In the genomic region with DNA sequence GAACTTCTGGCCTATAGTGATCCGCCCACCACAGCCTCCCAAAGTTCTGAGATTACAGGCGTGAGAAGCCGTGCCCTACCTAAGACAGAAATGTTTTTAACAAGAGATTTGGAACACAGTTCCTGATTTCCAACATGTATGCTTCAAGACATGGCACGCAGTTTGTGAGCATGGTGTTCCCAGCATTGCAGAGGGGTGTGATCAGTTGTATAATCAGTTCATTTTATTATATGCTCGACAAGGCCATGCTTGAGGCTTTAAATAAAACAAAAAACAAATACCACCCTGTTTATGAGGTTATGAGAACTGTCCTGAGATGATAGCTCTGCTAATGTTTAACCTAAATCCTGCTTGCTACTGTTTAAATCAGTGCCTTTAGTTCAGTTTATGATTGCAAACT, we compare ENCODE assay signal across 21 cellular contexts.
DNase-seq lines count a peak whose midpoint lies in the region; ATAC-seq, FAIRE-seq and TF ChIP-seq lines count a peak whose summit lies in the region.
"Had no signal": no experiment of that assay in that cellular context is flagged by ENCODE, and none has a peak within 500 bp of the region (broad histone marks: within the 10 kb centered on the region; RNA-seq: fewer than 3 reads in every experiment).

No MANE protein-coding gene starts in this region.

- H3K4me1 ChIP-seq in HepG2 (ENCODE audit: insufficient read depth, low read length) (peaks cover 37% of the 10 kb centered on the region), right lobe of liver (no peaks in the 10 kb centered on the region)

- no peaks in the 10 kb centered on the region for H4K20me1 ChIP-seq in HepG2 (ENCODE audit: insufficient read depth, low read length)

- H3K79me2 ChIP-seq in HepG2 (ENCODE audit: insufficient read depth, low read length): peaks cover 7% of the 10 kb centered on the region

- TF ChIP-seq CTCF in HepG2 (CRISPR knock-in tag; IDR thresholded peaks at IDR 0.05) (no peak), right lobe of liver (IDR thresholded peaks at IDR 0.05) (no peak), VCaP (conservative IDR thresholded peaks at IDR 0.05) (no peak), neural crest cell (conservative IDR thresholded peaks at IDR 0.05) (no peak)

- no peak overlapping the region for H3K27ac ChIP-seq in HepG2 (ENCODE audit: extremely low read length, insufficient read depth, low read length)
- no peak overlapping the region for H3K27ac ChIP-seq in right lobe of liver
- H3K27ac ChIP-seq in VCaP: peak overlapping the region; percentile 90

- no peak overlapping the region for H3K4me3 ChIP-seq in HepG2 (replicated peaks in 1 of 3; ENCODE audit: insufficient read depth in 1 of 3, low read depth in 2 of 3, low read length in 3 of 3)
- no peak overlapping the region for H3K4me3 ChIP-seq in right lobe of liver

- H3K36me3 Mint-ChIP-seq in neural crest cell (ENCODE audit: low read depth): peaks cover 14% of the 10 kb centered on the region

- peaks cover 15% of the 10 kb centered on the region for H3K4me1 Mint-ChIP-seq in neural crest cell

- H3K9ac ChIP-seq in HepG2 (ENCODE audit: insufficient read depth, low read depth, low read length): no peak overlapping the region
- H3K9ac ChIP-seq: SK-N-SH had no signal

- no peak for FAIRE-seq in HepG2 (lab: Jason Lieb, UNC)
- no peak for FAIRE-seq in urothelium cell line (lab: Jason Lieb, UNC)
- FAIRE-seq: GM12892, H1, RCC 7860 had no signal

- no peak for DNase-seq in HepG2 (ENCODE audit: low spot score)
- no peak for DNase-seq in right lobe of liver
- DNase-seq in neural crest cell (ENCODE audit: low read depth, low spot score): no peak
- no peak for DNase-seq in urothelium cell line (ENCODE audit: low spot score)
- DNase-seq in NCI-H2029 treated with DMSO at 0.1 percent for 48 hours (lab: John Stamatoyannopoulos, UW): no peak
- DNase-seq: C1 segment of cervical spinal cord, Calu3, DMS79 treated with DMSO at 0.1 percent for 48 hours, GF-D8, HCEC 1CT, NCI-H1092, NCI-H1417 treated with DMSO at 0.1 percent for 48 hours, NCI-H1694 treated with DMSO at 0.1 percent for 48 hours, NCI-H524 treated with DMSO at 0.1 percent for 48 hours, NCI-H774, SK-N-SH had no signal

- POLR2A ChIA-PET in HepG2 (lab: Yijun Ruan, JAX): no interaction called here

- H3K36me3 ChIP-seq in HepG2 (replicated peaks in 1 of 2; ENCODE audit: control insufficient read depth in 1 of 2, insufficient read depth in 2 of 2, low read length in 2 of 2): peaks cover 16 to 59% of the 10 kb centered on the region in 2 experiments
- H3K36me3 ChIP-seq in right lobe of liver: peaks cover 0 to 40% (median 11%) of the 10 kb centered on the region in 4 donors

- H3K9me3 ChIP-seq in HepG2 (ENCODE audit: low read length): no peaks in the 10 kb centered on the region
- H3K9me3 ChIP-seq in right lobe of liver: no peaks in the 10 kb centered on the region
- H3K9me3 ChIP-seq: SK-N-SH had no signal

- no peak overlapping the region for H3K4me3 Mint-ChIP-seq in neural crest cell

- intact Hi-C loops in HepG2 (cut with micrococcal nuclease; ENCODE audit: unreplicated experiment) (loop anchor here (5.0 kb wide), 1 partner anchor 53 kb away; no protein-coding TSS in a partner anchor), right lobe of liver (cut with DNase I) (loop anchor here in 1 of 2 donors (10.0 kb wide), 1 partner anchor 110 kb away; no protein-coding TSS in a partner anchor)

- TF ChIP-seq POLR2A in HepG2 (IDR thresholded peaks at IDR 0.05; ENCODE audit: insufficient read depth in 1 of 2, low read depth in 2 of 2, low read length in 2 of 2) (no peak), right lobe of liver (IDR thresholded peaks at IDR 0.05) (no peak)

- BruUV-seq in HepG2 (replicated peaks; lab: Mats Ljungman, UMichigan): no TSS peak

- peak overlapping the region; percentile 9 for H3K27ac Mint-ChIP-seq in neural crest cell (ENCODE audit: unreplicated experiment)

- H3K4me2 ChIP-seq in HepG2 (ENCODE audit: low read depth, low read length): no peak overlapping the region
- H3K4me2 ChIP-seq: SK-N-SH had no signal

- ATAC-seq in HepG2 (no peak), right lobe of liver (no peak), GM21576 (IDR thresholded peaks at IDR 0.05; ENCODE audit: unreplicated experiment) (no peak)

- in situ Hi-C loops in HepG2 (cut with HindIII; ENCODE audit: extremely low pct_ligation_motif_present, low pct_unique_long_range_greater_than_20kb): no loop called here

- no peaks in the 10 kb centered on the region for H3K27me3 Mint-ChIP-seq in neural crest cell (ENCODE audit: low read depth)

- no peak for TF ChIP-seq EP300 in HepG2 (IDR thresholded peaks at IDR 0.05; ENCODE audit: low read depth in 2 of 2, low read length in 2 of 2)
- TF ChIP-seq EP300 in HepG2 (CRISPR knock-in tag; IDR thresholded peaks at IDR 0.05; ENCODE audit: borderline replicate concordance): no peak

- no peak overlapping the region for H2AFZ ChIP-seq in HepG2 (ENCODE audit: low read length)

- TF ChIP-seq RAD21 in HepG2 (CRISPR knock-in tag; IDR thresholded peaks at IDR 0.05): no peak

- CTCF ChIA-PET in HepG2 (lab: Yijun Ruan, JAX; ENCODE audit: low intra/inter-chr PET ratio, low total read pairs): no interaction called here

- no peaks in the 10 kb centered on the region for H3K9me3 Mint-ChIP-seq in neural crest cell

- WGBS in HepG2 (ENCODE audit: low lambda C conversion rate): 91% methylated on average over 5 of the region's 5 CpGs
- 74% methylated on average over 5 of the region's 5 CpGs for WGBS in right lobe of liver (ENCODE audit: insufficient coverage, low coverage, low lambda C conversion rate, missing lambda C conversion rate)

- H3K27me3 ChIP-seq in HepG2 (ENCODE audit: control insufficient read depth in 1 of 2, insufficient read depth in 2 of 2, low read length in 2 of 2) (no peaks in the 10 kb centered on the region), right lobe of liver (no peaks in the 10 kb centered on the region)

TF ChIP-seq in HepG2, 621 proteins besides CTCF, POLR2A, EP300 and RAD21:
- peak; percentile 21 for TF ChIP-seq RBM22 (optimal IDR thresholded peaks at IDR 0.05; ENCODE audit: low read length)
- TF ChIP-seq, protein P1, sequence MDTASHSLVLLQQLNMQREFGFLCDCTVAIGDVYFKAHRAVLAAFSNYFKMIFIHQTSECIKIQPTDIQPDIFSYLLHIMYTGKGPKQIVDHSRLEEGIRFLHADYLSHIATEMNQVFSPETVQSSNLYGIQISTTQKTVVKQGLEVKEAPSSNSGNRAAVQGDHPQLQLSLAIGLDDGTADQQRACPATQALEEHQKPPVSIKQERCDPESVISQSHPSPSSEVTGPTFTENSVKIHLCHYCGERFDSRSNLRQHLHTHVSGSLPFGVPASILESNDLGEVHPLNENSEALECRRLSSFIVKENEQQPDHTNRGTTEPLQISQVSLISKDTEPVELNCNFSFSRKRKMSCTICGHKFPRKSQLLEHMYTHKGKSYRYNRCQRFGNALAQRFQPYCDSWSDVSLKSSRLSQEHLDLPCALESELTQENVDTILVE (CRISPR knock-in tag; IDR thresholded peaks at IDR 0.05): no peak
